Comparison of ENCODE assay signal across 18 cellular contexts in genomic region chr2:95359035-95359434, GRCh38. TPM values are rescaled to one million over a fixed set of nuclear protein-coding genes. Genes with fewer than 3 reads are reported as not detected.
A peak's percentile ranks its signal among the peaks of the same experiment; 100 is the strongest.
DNase-seq lines count a peak whose midpoint lies in the region; ATAC-seq and TF ChIP-seq lines count a peak whose summit lies in the region.
"Had no signal": no experiment of that assay in that cellular context is flagged by ENCODE, and none has a peak within 500 bp of the region (broad histone marks: within the 10 kb centered on the region; RNA-seq: fewer than 3 reads in every experiment).

No MANE protein-coding gene starts in this region.

- H3K36me3 ChIP-seq in tibial nerve = peaks cover 0 to 7% (median 0%) of the 10 kb centered on the region in 3 donors

- no peak for TF ChIP-seq POLR2A in tibial nerve (IDR thresholded peaks at IDR 0.05)

- DNase-seq in ACHN = peak; percentile 16
- DNase-seq in HFFc6 = peak; percentile 72
- DNase-seq in astrocyte of the cerebellum (ENCODE audit: low read depth) = peak; percentile 68
- peak; percentile 57 to 77 for DNase-seq in foreskin fibroblast
- DNase-seq in left lobe of liver (ENCODE audit: low spot score) = no peak
- DNase-seq in tibial nerve (ENCODE audit: low spot score in 2 of 2) = no peak
- DNase-seq: activated CD4-positive, alpha-beta T cell treated with anti-CD3 and anti-CD28 coated beads for 48 hours; activated naive CD8-positive, alpha-beta T cell treated with anti-CD3 and anti-CD28 coated beads for 36 hours; activated T-cell treated with anti-CD3 and anti-CD28 coated beads, Interleukin-2, amount 50 U/mL, for 24 hours; erythroblast; NCI-H2029; NCI-H82 had no signal

- peaks cover 0 to 23% (median 3%) of the 10 kb centered on the region in 4 donors for H3K4me1 ChIP-seq in tibial nerve

- 67 to 69% methylated on average over 4 of the region's 4 CpGs for WGBS in tibial nerve, 2 donors

- H3K4me3 ChIP-seq in astrocyte of the cerebellum (ENCODE audit: low read depth, low read length) (no peak overlapping the region), foreskin fibroblast (ENCODE audit: low read depth in 1 of 2, low read length in 2 of 2) (no peak overlapping the region), tibial nerve (no peak overlapping the region)

- H3K27ac Mint-ChIP-seq in HFFc6 = no peak overlapping the region
- H3K27ac Mint-ChIP-seq: activated naive CD8-positive, alpha-beta T cell treated with anti-CD3 and anti-CD28 coated beads for 36 hours; activated T-cell treated with anti-CD3 and anti-CD28 coated beads, Interleukin-2, amount 50 U/mL, for 24 hours; H9; memory B cell; stimulated activated effector memory CD8-positive, alpha-beta T cell treated with anti-CD3 and anti-CD28 coated beads, Interleukin-12 subunit alpha, Interleukin-12 subunit beta, amount 100 ng/mL, for 72 hours had no signal

- H3K36me3 Mint-ChIP-seq in HFFc6 (ENCODE audit: low read depth) = no peaks in the 10 kb centered on the region
- H3K36me3 Mint-ChIP-seq: activated naive CD8-positive, alpha-beta T cell treated with anti-CD3 and anti-CD28 coated beads for 36 hours; memory B cell; stimulated activated effector memory CD8-positive, alpha-beta T cell treated with anti-CD3 and anti-CD28 coated beads, Interleukin-12 subunit alpha, Interleukin-12 subunit beta, amount 100 ng/mL, for 72 hours had no signal

- peak overlapping the region in 1 of 4 donors; percentile 41 for H3K27ac ChIP-seq in tibial nerve

- ATAC-seq in left lobe of liver (no peak), GM19035 (IDR thresholded peaks at IDR 0.05; ENCODE audit: unreplicated experiment) (no peak), HG02981 (IDR thresholded peaks at IDR 0.05; ENCODE audit: unreplicated experiment) (no peak)
- ATAC-seq: Right ventricle myocardium inferior; stimulated activated effector memory CD8-positive, alpha-beta T cell treated with anti-CD3 and anti-CD28 coated beads, Interleukin-12 subunit alpha, Interleukin-12 subunit beta, amount 100 ng/mL, for 72 hours had no signal

- no peak overlapping the region for H3K4me3 Mint-ChIP-seq in HFFc6
- H3K4me3 Mint-ChIP-seq: activated naive CD8-positive, alpha-beta T cell treated with anti-CD3 and anti-CD28 coated beads for 36 hours; activated T-cell treated with anti-CD3 and anti-CD28 coated beads, Interleukin-2, amount 50 U/mL, for 24 hours; H9; memory B cell; stimulated activated effector memory CD8-positive, alpha-beta T cell treated with anti-CD3 and anti-CD28 coated beads, Interleukin-12 subunit alpha, Interleukin-12 subunit beta, amount 100 ng/mL, for 72 hours had no signal

- H3K27me3 ChIP-seq in tibial nerve = no peaks in the 10 kb centered on the region

- no peak for TF ChIP-seq EP300 in tibial nerve (IDR thresholded peaks at IDR 0.05)

- peaks cover 0 to 4% (median 0%) of the 10 kb centered on the region in 4 donors for H3K9me3 ChIP-seq in tibial nerve

- peaks cover 12% of the 10 kb centered on the region for H3K27me3 Mint-ChIP-seq in HFFc6 (ENCODE audit: insufficient read depth)
- H3K27me3 Mint-ChIP-seq: activated naive CD8-positive, alpha-beta T cell treated with anti-CD3 and anti-CD28 coated beads for 36 hours had no signal

- in situ Hi-C loops in ACHN (cut with HindIII; ENCODE audit: low pct_ligation_motif_present, low pct_unique_long_range_greater_than_20kb, low sequenced_read_pairs) = no loop called here
- in situ Hi-C loops in astrocyte of the cerebellum (cut with HindIII; ENCODE audit: low sequenced_read_pairs) = no loop called here

- TF ChIP-seq CTCF in HFFc6 (IDR thresholded peaks at IDR 0.05) (no peak), astrocyte of the cerebellum (IDR thresholded peaks at IDR 0.05; ENCODE audit: low read depth, low read length, missing control alignments) (no peak), foreskin fibroblast (IDR thresholded peaks at IDR 0.05; ENCODE audit: low read depth, low read length) (no peak), tibial nerve (IDR thresholded peaks at IDR 0.05) (no peak)

- no peaks in the 10 kb centered on the region for H3K9me3 Mint-ChIP-seq in HFFc6
- H3K9me3 Mint-ChIP-seq: activated naive CD8-positive, alpha-beta T cell treated with anti-CD3 and anti-CD28 coated beads for 36 hours; activated T-cell treated with anti-CD3 and anti-CD28 coated beads, Interleukin-2, amount 50 U/mL, for 24 hours; stimulated activated effector memory CD8-positive, alpha-beta T cell treated with anti-CD3 and anti-CD28 coated beads, Interleukin-12 subunit alpha, Interleukin-12 subunit beta, amount 100 ng/mL, for 72 hours had no signal

- H3K4me1 Mint-ChIP-seq in HFFc6 (ENCODE audit: low read depth) = peaks cover 8% of the 10 kb centered on the region
- H3K4me1 Mint-ChIP-seq: activated naive CD8-positive, alpha-beta T cell treated with anti-CD3 and anti-CD28 coated beads for 36 hours; H9; memory B cell; stimulated activated effector memory CD8-positive, alpha-beta T cell treated with anti-CD3 and anti-CD28 coated beads, Interleukin-12 subunit alpha, Interleukin-12 subunit beta, amount 100 ng/mL, for 72 hours had no signal

RNA-seq across cellular contexts. Expression of gene FAHD2A, which starts 43.5 kb away (rescaled TPM):
- total RNA-seq in HFFc6 (2021; fragmentation: NEBNext Ultra II Directional; extraction: Animal tissue kit (Norgen Biotek cat#: 25700)) = 10 to 100 TPM; 23.1 to 28.0 (median 26.3) TPM
- total RNA-seq in left lobe of liver (75.2 TPM), tibial nerve (10 to 100 TPM; 21.0 to 34.5 (median 24.8) TPM)

Comparison
In these comparisons a context has a peak if more than half of its experiments do, and no peak if none do; other contexts are left out.
1. DNase-seq: peak in ACHN (single experiment), HFFc6 (single experiment), astrocyte of the cerebellum (single experiment) and foreskin fibroblast (2 of 2); none in left lobe of liver (single experiment) and tibial nerve (0 of 2).